15 cellular contexts compared by ENCODE assay signal in the genomic region with DNA sequence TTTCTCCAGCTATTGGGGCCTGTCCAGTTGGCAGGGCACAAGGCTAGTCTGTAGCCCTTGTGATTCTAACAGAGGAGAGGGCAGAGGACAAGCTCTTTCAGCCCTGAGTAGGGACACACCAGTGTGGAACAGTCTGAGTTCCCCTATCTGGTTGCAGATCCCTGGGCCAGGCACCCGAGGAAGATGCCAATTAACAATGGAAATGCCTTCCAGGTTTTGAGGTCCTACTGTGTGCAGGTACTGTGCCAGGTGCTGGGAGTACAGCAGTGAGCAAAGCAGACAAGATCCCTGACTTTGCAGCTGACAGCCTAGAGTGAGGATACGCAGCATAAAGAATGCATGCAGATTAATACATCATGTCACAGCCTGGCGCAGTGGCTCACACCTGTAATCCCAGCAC. TPM values are rescaled to one million over a fixed set of nuclear protein-coding genes. Genes with fewer than 3 reads are reported as not detected.
DNase-seq lines count a peak whose midpoint lies in the region; ATAC-seq and TF ChIP-seq lines count a peak whose summit lies in the region.
"Had no signal": no experiment of that assay in that cellular context is flagged by ENCODE, and none has a peak within 500 bp of the region (broad histone marks: within the 10 kb centered on the region; RNA-seq: fewer than 3 reads in every experiment).

No MANE protein-coding gene starts in this region.

- no peak for TF ChIP-seq EP300 in gastroesophageal sphincter (IDR thresholded peaks at IDR 0.05)

- no CpG with 5 or more reads among the region's 3 CpGs for WGBS in gastroesophageal sphincter (ENCODE audit: low coverage in 1 of 2), 2 donors

- TF ChIP-seq CTCF in CD4-positive, alpha-beta T cell (IDR thresholded peaks at IDR 0.05): no peak
- TF ChIP-seq CTCF in activated B cell treated with CpG ODN at 0.5 μM for 24 hours (IDR thresholded peaks at IDR 0.05) (no peak), gastroesophageal sphincter (IDR thresholded peaks at IDR 0.05) (no peak), natural killer cell (IDR thresholded peaks at IDR 0.05) (no peak)

- H3K4me1 ChIP-seq in naive thymus-derived CD4-positive, alpha-beta T cell (ENCODE audit: control insufficient read depth in 2 of 2, insufficient read depth in 2 of 2, low read length in 2 of 2): peaks cover 20 to 42% of the 10 kb centered on the region in 2 donors
- peaks cover 0 to 7% (median 0%) of the 10 kb centered on the region in 3 donors for H3K4me1 ChIP-seq in gastroesophageal sphincter

- POLR2A ChIA-PET in CD4-positive, alpha-beta T cell (lab: Charles Lee): no interaction called here
- POLR2A ChIA-PET in activated B cell treated with CpG ODN at 0.5 μM for 24 hours (lab: Charles Lee): interaction anchor here (0.6 to 7.7 kb wide), 3 partner anchors 13 to 25 kb away, joined by 3 to 160 read pairs (median 4); a partner anchor contains a TSS
- POLR2A ChIA-PET in naive thymus-derived CD4-positive, alpha-beta T cell (lab: Charles Lee): no interaction called here

- peak overlapping the region; percentile 69 for H3K27ac Mint-ChIP-seq in CD4-positive, alpha-beta T cell
- H3K27ac Mint-ChIP-seq in activated B cell treated with CpG ODN at 0.5 μM for 24 hours (peak overlapping the region; percentile 85), natural killer cell (no peak overlapping the region)
- H3K27ac Mint-ChIP-seq in naive thymus-derived CD4-positive, alpha-beta T cell: peak overlapping the region in 7 of 9 donors; percentile 33 to 76 (median 51)

- CTCF ChIA-PET in CD4-positive, alpha-beta T cell (lab: Charles Lee): no interaction called here
- CTCF ChIA-PET in activated B cell treated with CpG ODN at 0.5 μM for 24 hours (lab: Charles Lee): interaction anchor here (0.7 to 2.8 kb wide), 3 partner anchors 10 to 25 kb away, joined by 3 to 10 read pairs (median 3); no protein-coding TSS in a partner anchor
- CTCF ChIA-PET in naive thymus-derived CD4-positive, alpha-beta T cell (lab: Charles Lee): no interaction called here

- no peak for ATAC-seq in CD4-positive, alpha-beta T cell (ENCODE audit: poor library complexity)
- ATAC-seq in activated B cell treated with CpG ODN at 0.5 μM for 24 hours (ENCODE audit: low read depth) (no peak), HG03280 (IDR thresholded peaks at IDR 0.05; ENCODE audit: unreplicated experiment) (no peak), gastroesophageal sphincter (no peak), natural killer cell (no peak)
- no peak for ATAC-seq in naive thymus-derived CD4-positive, alpha-beta T cell

- H3K4me1 Mint-ChIP-seq in CD4-positive, alpha-beta T cell (ENCODE audit: low read depth): peaks cover 77% of the 10 kb centered on the region
- H3K4me1 Mint-ChIP-seq in activated B cell treated with CpG ODN at 0.5 μM for 24 hours (peaks cover 93% of the 10 kb centered on the region), natural killer cell (peaks cover 0 to 18% of the 10 kb centered on the region in 2 donors)
- H3K4me1 Mint-ChIP-seq in naive thymus-derived CD4-positive, alpha-beta T cell: peaks cover 13 to 81% (median 71%) of the 10 kb centered on the region in 7 donors

- no peak overlapping the region for H3K4me3 Mint-ChIP-seq in CD4-positive, alpha-beta T cell
- H3K4me3 Mint-ChIP-seq in activated B cell treated with CpG ODN at 0.5 μM for 24 hours (peak overlapping the region; percentile 62), natural killer cell (no peak overlapping the region)
- peak overlapping the region in 2 of 10 donors; percentile 15 to 41 for H3K4me3 Mint-ChIP-seq in naive thymus-derived CD4-positive, alpha-beta T cell

- H3K27me3 Mint-ChIP-seq in CD4-positive, alpha-beta T cell: no peaks in the 10 kb centered on the region
- H3K27me3 Mint-ChIP-seq in activated B cell treated with CpG ODN at 0.5 μM for 24 hours (no peaks in the 10 kb centered on the region), natural killer cell (ENCODE audit: low read depth in 2 of 2) (peaks cover 16 to 21% of the 10 kb centered on the region in 2 donors)
- no peaks in the 10 kb centered on the region for H3K27me3 Mint-ChIP-seq in naive thymus-derived CD4-positive, alpha-beta T cell

- no peaks in the 10 kb centered on the region for H3K27me3 ChIP-seq in CD4-positive, alpha-beta T cell (ENCODE audit: control insufficient read depth, insufficient read depth, low read length)
- H3K27me3 ChIP-seq in naive thymus-derived CD4-positive, alpha-beta T cell (ENCODE audit: control insufficient read depth in 2 of 2, insufficient read depth in 2 of 2, low read length in 2 of 2): no peaks in the 10 kb centered on the region
- H3K27me3 ChIP-seq in gastroesophageal sphincter: peaks cover 37% of the 10 kb centered on the region

- peaks cover 83% of the 10 kb centered on the region for H3K36me3 ChIP-seq in KOPT-K1 (ENCODE audit: insufficient read depth, low read length)
- H3K36me3 ChIP-seq in naive thymus-derived CD4-positive, alpha-beta T cell (ENCODE audit: control insufficient read depth in 2 of 3, insufficient read depth in 3 of 3, low read length in 3 of 3): peaks cover 0 to 12% (median 0%) of the 10 kb centered on the region in 3 experiments
- H3K36me3 ChIP-seq in gastroesophageal sphincter: no peaks in the 10 kb centered on the region

- intact Hi-C loops in CD4-positive, alpha-beta T cell (cut with DNase I, micrococcal nuclease): no loop called here
- intact Hi-C loops in activated B cell treated with CpG ODN at 0.5 μM for 24 hours (cut with micrococcal nuclease): no loop called here
- intact Hi-C loops in naive thymus-derived CD4-positive, alpha-beta T cell (cut with micrococcal nuclease): no loop called here
- intact Hi-C loops in natural killer cell (cut with micrococcal nuclease): no loop called here

- no peak for DNase-seq in CD4-positive, alpha-beta T cell
- DNase-seq in activated B cell treated with CpG ODN at 0.5 μM for 24 hours (no peak), natural killer cell (no peak), NCI-H2029 treated with DMSO at 0.1 percent for 48 hours (lab: John Stamatoyannopoulos, UW) (no peak)
- no peak for DNase-seq in naive thymus-derived CD4-positive, alpha-beta T cell
- DNase-seq: NCI-H1436, NCI-H2029, NCI-H2171 treated with DMSO at 0.1 percent for 48 hours, NCI-H82, Right ventricle myocardium superior, T-helper 1 cell had no signal

- no peak for TF ChIP-seq POLR2A in gastroesophageal sphincter (IDR thresholded peaks at IDR 0.05)

- no peaks in the 10 kb centered on the region for H3K9me3 ChIP-seq in CD4-positive, alpha-beta T cell (ENCODE audit: control insufficient read depth, low read length)
- no peaks in the 10 kb centered on the region for H3K9me3 ChIP-seq in KOPT-K1 (ENCODE audit: insufficient read depth, low read length, poor library complexity, severe bottlenecking)
- H3K9me3 ChIP-seq in naive thymus-derived CD4-positive, alpha-beta T cell (ENCODE audit: control insufficient read depth in 2 of 3, low read length in 3 of 3): no peaks in the 10 kb centered on the region
- H3K9me3 ChIP-seq in gastroesophageal sphincter: no peaks in the 10 kb centered on the region

- no peak overlapping the region for H3K4me3 ChIP-seq in naive thymus-derived CD4-positive, alpha-beta T cell (ENCODE audit: low read length)
- no peak overlapping the region for H3K4me3 ChIP-seq in gastroesophageal sphincter
- H3K4me3 ChIP-seq: SK-N-MC had no signal

- H3K9me3 Mint-ChIP-seq in CD4-positive, alpha-beta T cell: no peaks in the 10 kb centered on the region
- H3K9me3 Mint-ChIP-seq in activated B cell treated with CpG ODN at 0.5 μM for 24 hours (no peaks in the 10 kb centered on the region), natural killer cell (no peaks in the 10 kb centered on the region)
- H3K9me3 Mint-ChIP-seq in naive thymus-derived CD4-positive, alpha-beta T cell: no peaks in the 10 kb centered on the region

- no peak overlapping the region for H3K27ac ChIP-seq in CD4-positive, alpha-beta T cell (ENCODE audit: low read depth, low read length)
- H3K27ac ChIP-seq in KOPT-K1 (ENCODE audit: low read depth, low read length, poor library complexity, severe bottlenecking) (peak overlapping the region; percentile 72), gastroesophageal sphincter (no peak overlapping the region)
- no peak overlapping the region for H3K27ac ChIP-seq in naive thymus-derived CD4-positive, alpha-beta T cell (ENCODE audit: low read depth, low read length)
- H3K27ac ChIP-seq: SK-N-MC had no signal

- H3K36me3 Mint-ChIP-seq in CD4-positive, alpha-beta T cell (ENCODE audit: low read depth): peaks cover 41% of the 10 kb centered on the region
- H3K36me3 Mint-ChIP-seq in activated B cell treated with CpG ODN at 0.5 μM for 24 hours (ENCODE audit: low read depth): no peaks in the 10 kb centered on the region
- peaks cover 0 to 18% (median 11%) of the 10 kb centered on the region in 5 donors for H3K36me3 Mint-ChIP-seq in naive thymus-derived CD4-positive, alpha-beta T cell
- no peaks in the 10 kb centered on the region for H3K36me3 Mint-ChIP-seq in natural killer cell

RNA-seq across cellular contexts. Expression of a gene that starts 17.1 kb away (rescaled TPM):
- total RNA-seq in CD4-positive, alpha-beta T cell: 10 to 100 TPM; 14.0 to 14.2 TPM
- total RNA-seq in activated B cell treated with CpG ODN at 0.5 μM for 24 hours (75.3 and 79.4 TPM in 2 replicates), gastroesophageal sphincter (1 to 10 TPM; 2.3 to 9.5 (median 5.3) TPM), natural killer cell (1 to 10 TPM; 1.7 to 4.2 (median 4.0) TPM)
- total RNA-seq in naive thymus-derived CD4-positive, alpha-beta T cell: 10 to 100 TPM in 2 of 5 experiments, 1 to 10 TPM in 2, not detected in 1; 4.2 to 15.8 (median 8.8) TPM
- polyA plus RNA-seq in naive thymus-derived CD4-positive, alpha-beta T cell: 1 to 10 TPM in 1 of 2 donors, under 1 TPM in 1; 0.80 to 4.2 TPM

Comparison
In these comparisons a context has a peak if more than half of its experiments do, and no peak if none do; other contexts are left out.
1. H3K27ac Mint-ChIP-seq: peak in CD4-positive, alpha-beta T cell (single experiment), activated B cell treated with CpG ODN at 0.5 μM for 24 hours (single experiment) and naive thymus-derived CD4-positive, alpha-beta T cell (7 of 9); none in natural killer cell (0 of 2).